In genomic region chr13:50636007-50636704, GRCh38 we compare ENCODE assay signal across 8 cellular contexts.
A peak's percentile ranks its signal among the peaks of the same experiment; 100 is the strongest.
DNase-seq lines count a peak whose midpoint lies in the region; ATAC-seq and TF ChIP-seq lines count a peak whose summit lies in the region.

No MANE protein-coding gene starts in this region.

- TF ChIP-seq CTCF in left lung (IDR thresholded peaks at IDR 0.05): no peak

- H3K27ac ChIP-seq in left lung: peak overlapping the region; percentile 51 to 89

- no peak overlapping the region for H3K4me3 ChIP-seq in left lung

- peak; percentile 95 for DNase-seq in NCI-H526 treated with DMSO at 0.1 percent for 48 hours (lab: John Stamatoyannopoulos, UW)
- no peak for DNase-seq in left lung
- no peak for DNase-seq in NCI-H1694 treated with DMSO at 0.1 percent for 48 hours (lab: John Stamatoyannopoulos, UW)
- DNase-seq in GF-D8 (lab: John Stamatoyannopoulos, UW): no peak
- DNase-seq in activated naive CD4-positive, alpha-beta T cell treated with Interleukin-2 at 50 U/mL for 16 hours: no peak
- no peak for DNase-seq in AML-193 (lab: John Stamatoyannopoulos, UW)

- H3K4me1 ChIP-seq in left lung: peaks cover 0 to 23% of the 10 kb centered on the region in 2 donors

- no peaks in the 10 kb centered on the region for H3K27me3 ChIP-seq in left lung

- H3K36me3 ChIP-seq in left lung: no peaks in the 10 kb centered on the region

- no peaks in the 10 kb centered on the region for H3K9me3 ChIP-seq in left lung

- intact Hi-C loops in left lung (cut with DNase I): no loop called here

- ATAC-seq in GM18502 (IDR thresholded peaks at IDR 0.05; ENCODE audit: poor library complexity, unreplicated experiment): peak; percentile 84
- peak; percentile 77 for ATAC-seq in GM21825 (IDR thresholded peaks at IDR 0.05; ENCODE audit: unreplicated experiment)
- peak; percentile 41 for ATAC-seq in left lung
